ENCODE assay signal across 1 cellular context in the genomic region with DNA sequence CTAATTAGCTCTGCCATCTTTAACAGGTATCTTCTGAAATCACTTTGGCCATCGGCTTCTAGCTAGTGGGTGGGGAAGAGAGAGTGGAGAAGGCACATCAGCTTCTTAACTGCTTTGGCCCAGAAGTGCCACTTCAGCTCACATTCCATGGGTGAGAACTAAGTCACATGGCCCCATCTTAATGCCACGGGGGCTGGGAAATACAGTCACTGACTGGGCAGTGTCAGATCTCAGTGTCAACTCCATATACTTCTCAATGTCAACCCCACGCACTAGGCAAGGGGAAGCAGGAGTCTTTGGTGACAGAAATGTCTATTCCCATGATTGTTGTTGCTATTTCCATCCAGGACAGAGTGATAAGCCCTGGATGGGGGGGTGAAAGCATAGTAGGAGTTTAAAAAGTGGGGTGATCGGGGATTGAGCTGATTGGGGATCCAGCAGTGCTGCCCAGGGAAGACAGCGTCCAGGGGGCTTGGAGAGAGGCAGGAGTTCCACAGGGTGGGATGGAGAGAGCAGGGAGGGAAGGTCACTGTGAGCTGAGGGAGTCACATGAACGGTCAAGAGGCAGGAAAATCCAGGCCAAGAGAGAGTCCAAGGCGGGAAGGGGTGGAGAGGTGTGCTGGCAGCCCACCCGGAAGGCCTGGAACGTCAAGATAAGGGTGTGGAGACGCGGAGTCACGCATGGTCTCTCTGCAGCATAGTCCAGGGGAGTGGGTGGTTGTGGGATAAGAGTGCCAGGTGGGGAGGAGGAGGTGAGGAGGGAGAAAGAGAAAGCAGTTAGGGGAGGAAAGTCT.
TF ChIP-seq lines count a peak whose summit lies in the region.

No MANE protein-coding gene starts in this region.

TF ChIP-seq in K562, 482 proteins besides CTCF, POLR2A, EP300 and RAD21 (continued from another document and continues in another):
- TF ChIP-seq, protein P1, sequence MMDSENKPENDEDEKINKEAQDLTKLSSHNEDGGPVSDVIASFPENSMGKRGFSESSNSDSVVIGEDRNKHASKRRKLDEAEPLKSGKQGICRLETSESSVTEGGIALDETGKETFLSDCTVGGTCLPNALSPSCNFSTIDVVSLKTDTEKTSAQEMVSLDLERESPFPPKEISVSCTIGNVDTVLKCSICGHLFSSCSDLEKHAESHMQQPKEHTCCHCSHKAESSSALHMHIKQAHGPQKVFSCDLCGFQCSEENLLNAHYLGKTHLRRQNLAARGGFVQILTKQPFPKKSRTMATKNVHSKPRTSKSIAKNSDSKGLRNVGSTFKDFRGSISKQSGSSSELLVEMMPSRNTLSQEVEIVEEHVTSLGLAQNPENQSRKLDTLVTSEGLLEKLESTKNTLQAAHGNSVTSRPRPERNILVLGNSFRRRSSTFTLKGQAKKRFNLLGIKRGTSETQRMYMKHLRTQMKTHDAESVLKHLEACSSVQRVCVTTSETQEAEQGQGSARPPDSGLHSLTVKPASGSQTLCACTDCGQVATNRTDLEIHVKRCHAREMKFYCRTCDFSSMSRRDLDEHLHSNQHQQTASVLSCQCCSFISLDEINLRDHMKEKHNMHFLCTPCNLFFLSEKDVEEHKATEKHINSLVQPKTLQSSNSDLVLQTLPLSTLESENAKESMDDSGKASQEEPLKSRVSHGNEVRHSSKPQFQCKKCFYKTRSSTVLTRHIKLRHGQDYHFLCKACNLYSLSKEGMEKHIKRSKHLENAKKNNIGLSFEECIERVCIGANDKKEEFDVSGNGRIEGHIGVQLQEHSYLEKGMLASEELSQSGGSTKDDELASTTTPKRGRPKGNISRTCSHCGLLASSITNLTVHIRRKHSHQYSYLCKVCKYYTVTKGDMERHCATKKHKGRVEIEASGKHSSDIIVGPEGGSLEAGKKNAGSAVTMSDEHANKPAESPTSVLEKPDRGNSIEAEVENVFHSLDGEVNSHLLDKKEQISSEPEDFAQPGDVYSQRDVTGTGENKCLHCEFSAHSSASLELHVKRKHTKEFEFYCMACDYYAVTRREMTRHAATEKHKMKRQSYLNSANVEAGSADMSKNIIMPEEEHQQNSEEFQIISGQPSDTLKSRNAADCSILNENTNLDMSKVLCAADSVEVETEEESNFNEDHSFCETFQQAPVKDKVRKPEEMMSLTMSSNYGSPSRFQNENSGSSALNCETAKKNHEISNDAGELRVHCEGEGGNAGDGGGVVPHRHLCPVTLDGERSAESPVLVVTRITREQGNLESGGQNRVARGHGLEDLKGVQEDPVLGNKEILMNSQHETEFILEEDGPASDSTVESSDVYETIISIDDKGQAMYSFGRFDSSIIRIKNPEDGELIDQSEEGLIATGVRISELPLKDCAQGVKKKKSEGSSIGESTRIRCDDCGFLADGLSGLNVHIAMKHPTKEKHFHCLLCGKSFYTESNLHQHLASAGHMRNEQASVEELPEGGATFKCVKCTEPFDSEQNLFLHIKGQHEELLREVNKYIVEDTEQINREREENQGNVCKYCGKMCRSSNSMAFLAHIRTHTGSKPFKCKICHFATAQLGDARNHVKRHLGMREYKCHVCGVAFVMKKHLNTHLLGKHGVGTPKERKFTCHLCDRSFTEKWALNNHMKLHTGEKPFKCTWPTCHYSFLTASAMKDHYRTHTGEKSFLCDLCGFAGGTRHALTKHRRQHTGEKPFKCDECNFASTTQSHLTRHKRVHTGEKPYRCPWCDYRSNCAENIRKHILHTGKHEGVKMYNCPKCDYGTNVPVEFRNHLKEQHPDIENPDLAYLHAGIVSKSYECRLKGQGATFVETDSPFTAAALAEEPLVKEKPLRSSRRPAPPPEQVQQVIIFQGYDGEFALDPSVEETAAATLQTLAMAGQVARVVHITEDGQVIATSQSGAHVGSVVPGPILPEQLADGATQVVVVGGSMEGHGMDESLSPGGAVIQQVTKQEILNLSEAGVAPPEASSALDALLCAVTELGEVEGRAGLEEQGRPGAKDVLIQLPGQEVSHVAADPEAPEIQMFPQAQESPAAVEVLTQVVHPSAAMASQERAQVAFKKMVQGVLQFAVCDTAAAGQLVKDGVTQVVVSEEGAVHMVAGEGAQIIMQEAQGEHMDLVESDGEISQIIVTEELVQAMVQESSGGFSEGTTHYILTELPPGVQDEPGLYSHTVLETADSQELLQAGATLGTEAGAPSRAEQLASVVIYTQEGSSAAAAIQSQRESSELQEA (IDR thresholded peaks at IDR 0.05; ENCODE audit: low read depth): 0 out of 2 replicates have a peak, but pooled peaks have one; percentile 23
- 0 out of 2 replicates have a peak, but pooled peaks have one; percentile 38 for TF ChIP-seq ZNF766 (CRISPR knock-in tag; conservative IDR thresholded peaks at IDR 0.05)
- peak; percentile 57 to 72; a peak in 2 of 4 replicates for TF ChIP-seq ARNT (IDR thresholded peaks at IDR 0.05)
- TF ChIP-seq ARID2 (IDR thresholded peaks at IDR 0.05): 0 out of 2 replicates have a peak, but pooled peaks have one; percentile 10
- TF ChIP-seq TFAM (CRISPR knock-in tag; conservative IDR thresholded peaks at IDR 0.05): no peak
- TF ChIP-seq ELF4 (CRISPR knock-in tag; IDR thresholded peaks at IDR 0.05): peak; percentile 77; the same call in 1 of the 2 replicates
- no peak for TF ChIP-seq ZFP1 (CRISPR knock-in tag; IDR thresholded peaks at IDR 0.05)
- TF ChIP-seq ZNF140 (CRISPR knock-in tag; IDR thresholded peaks at IDR 0.05): no peak
- peak; percentile 45; the same call in 1 of the 2 replicates for TF ChIP-seq EHMT2 (IDR thresholded peaks at IDR 0.05)
- TF ChIP-seq, protein P2, sequence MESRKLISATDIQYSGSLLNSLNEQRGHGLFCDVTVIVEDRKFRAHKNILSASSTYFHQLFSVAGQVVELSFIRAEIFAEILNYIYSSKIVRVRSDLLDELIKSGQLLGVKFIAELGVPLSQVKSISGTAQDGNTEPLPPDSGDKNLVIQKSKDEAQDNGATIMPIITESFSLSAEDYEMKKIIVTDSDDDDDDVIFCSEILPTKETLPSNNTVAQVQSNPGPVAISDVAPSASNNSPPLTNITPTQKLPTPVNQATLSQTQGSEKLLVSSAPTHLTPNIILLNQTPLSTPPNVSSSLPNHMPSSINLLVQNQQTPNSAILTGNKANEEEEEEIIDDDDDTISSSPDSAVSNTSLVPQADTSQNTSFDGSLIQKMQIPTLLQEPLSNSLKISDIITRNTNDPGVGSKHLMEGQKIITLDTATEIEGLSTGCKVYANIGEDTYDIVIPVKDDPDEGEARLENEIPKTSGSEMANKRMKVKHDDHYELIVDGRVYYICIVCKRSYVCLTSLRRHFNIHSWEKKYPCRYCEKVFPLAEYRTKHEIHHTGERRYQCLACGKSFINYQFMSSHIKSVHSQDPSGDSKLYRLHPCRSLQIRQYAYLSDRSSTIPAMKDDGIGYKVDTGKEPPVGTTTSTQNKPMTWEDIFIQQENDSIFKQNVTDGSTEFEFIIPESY (CRISPR knock-in tag; IDR thresholded peaks at IDR 0.05): no peak
- TF ChIP-seq, protein P3, sequence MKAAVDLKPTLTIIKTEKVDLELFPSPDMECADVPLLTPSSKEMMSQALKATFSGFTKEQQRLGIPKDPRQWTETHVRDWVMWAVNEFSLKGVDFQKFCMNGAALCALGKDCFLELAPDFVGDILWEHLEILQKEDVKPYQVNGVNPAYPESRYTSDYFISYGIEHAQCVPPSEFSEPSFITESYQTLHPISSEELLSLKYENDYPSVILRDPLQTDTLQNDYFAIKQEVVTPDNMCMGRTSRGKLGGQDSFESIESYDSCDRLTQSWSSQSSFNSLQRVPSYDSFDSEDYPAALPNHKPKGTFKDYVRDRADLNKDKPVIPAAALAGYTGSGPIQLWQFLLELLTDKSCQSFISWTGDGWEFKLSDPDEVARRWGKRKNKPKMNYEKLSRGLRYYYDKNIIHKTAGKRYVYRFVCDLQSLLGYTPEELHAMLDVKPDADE (conservative IDR thresholded peaks at IDR 0.05; ENCODE audit: control insufficient read depth, low read depth, low read length): 0 out of 2 replicates have a peak, but pooled peaks have one; percentile 56
- TF ChIP-seq ZNF316 (IDR thresholded peaks at IDR 0.05): peak; percentile 54
- TF ChIP-seq SMARCE1 (IDR thresholded peaks at IDR 0.05): peak; percentile 93
- no peak for TF ChIP-seq ZNF274 (IDR thresholded peaks at IDR 0.05; ENCODE audit: borderline replicate concordance, low read depth, low read length)
- TF ChIP-seq ZNF121 (CRISPR knock-in tag; conservative IDR thresholded peaks at IDR 0.05): no peak
- no peak for TF ChIP-seq HNRNPH1 (optimal IDR thresholded peaks at IDR 0.05; ENCODE audit: low read depth, low read length)
- TF ChIP-seq SIRT6 (IDR thresholded peaks at IDR 0.05; ENCODE audit: low read depth, low read length): no peak
- no peak for TF ChIP-seq ZNF384 (IDR thresholded peaks at IDR 0.05; ENCODE audit: low read depth, low read length)
- peak; percentile 65; the same call in 1 of the 2 replicates for TF ChIP-seq L3MBTL2 (IDR thresholded peaks at IDR 0.05)
- peak; percentile 92 for TF ChIP-seq TCF3 (CRISPR knock-in tag; IDR thresholded peaks at IDR 0.05)
- TF ChIP-seq PCBP2 (IDR thresholded peaks at IDR 0.05; ENCODE audit: low read depth, low read length, poor library complexity, severe bottlenecking): no peak
- TF ChIP-seq EGR1 (conservative IDR thresholded peaks at IDR 0.05): peak; percentile 98
- TF ChIP-seq MYC (IDR thresholded peaks at IDR 0.05; ENCODE audit: low read depth, low read length): peak; percentile 65
- no peak for TF ChIP-seq MYC (CRISPR knock-in tag; IDR thresholded peaks at IDR 0.05; ENCODE audit: borderline replicate concordance, low read depth)
- TF ChIP-seq ZNF217 (CRISPR knock-in tag; IDR thresholded peaks at IDR 0.05): no peak
- TF ChIP-seq, protein P4, sequence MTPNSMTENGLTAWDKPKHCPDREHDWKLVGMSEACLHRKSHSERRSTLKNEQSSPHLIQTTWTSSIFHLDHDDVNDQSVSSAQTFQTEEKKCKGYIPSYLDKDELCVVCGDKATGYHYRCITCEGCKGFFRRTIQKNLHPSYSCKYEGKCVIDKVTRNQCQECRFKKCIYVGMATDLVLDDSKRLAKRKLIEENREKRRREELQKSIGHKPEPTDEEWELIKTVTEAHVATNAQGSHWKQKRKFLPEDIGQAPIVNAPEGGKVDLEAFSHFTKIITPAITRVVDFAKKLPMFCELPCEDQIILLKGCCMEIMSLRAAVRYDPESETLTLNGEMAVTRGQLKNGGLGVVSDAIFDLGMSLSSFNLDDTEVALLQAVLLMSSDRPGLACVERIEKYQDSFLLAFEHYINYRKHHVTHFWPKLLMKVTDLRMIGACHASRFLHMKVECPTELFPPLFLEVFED (CRISPR knock-in tag; conservative IDR thresholded peaks at IDR 0.05): peak; percentile 84; the same call in 1 of the 2 replicates
- 0 out of 2 replicates have a peak, but pooled peaks have one; percentile 54 for TF ChIP-seq NFATC3 (IDR thresholded peaks at IDR 0.05)
- peak; percentile 83 for TF ChIP-seq SMARCC2 (IDR thresholded peaks at IDR 0.05; ENCODE audit: low read depth)
- TF ChIP-seq ZKSCAN1 (IDR thresholded peaks at IDR 0.05; ENCODE audit: low read depth, low read length): peak; percentile 70
- TF ChIP-seq, protein P5, sequence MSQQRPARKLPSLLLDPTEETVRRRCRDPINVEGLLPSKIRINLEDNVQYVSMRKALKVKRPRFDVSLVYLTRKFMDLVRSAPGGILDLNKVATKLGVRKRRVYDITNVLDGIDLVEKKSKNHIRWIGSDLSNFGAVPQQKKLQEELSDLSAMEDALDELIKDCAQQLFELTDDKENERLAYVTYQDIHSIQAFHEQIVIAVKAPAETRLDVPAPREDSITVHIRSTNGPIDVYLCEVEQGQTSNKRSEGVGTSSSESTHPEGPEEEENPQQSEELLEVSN (IDR thresholded peaks at IDR 0.05; ENCODE audit: borderline replicate concordance in 1 of 2, extremely low read depth in 1 of 2, insufficient read depth in 1 of 2, insufficient read length in 1 of 2, low read depth in 1 of 2, low read length in 1 of 2, poor library complexity in 1 of 2, severe bottlenecking in 1 of 2): peak; percentile 77 to 88
- TF ChIP-seq RFX1 (IDR thresholded peaks at IDR 0.05): no peak
- TF ChIP-seq, protein P6, sequence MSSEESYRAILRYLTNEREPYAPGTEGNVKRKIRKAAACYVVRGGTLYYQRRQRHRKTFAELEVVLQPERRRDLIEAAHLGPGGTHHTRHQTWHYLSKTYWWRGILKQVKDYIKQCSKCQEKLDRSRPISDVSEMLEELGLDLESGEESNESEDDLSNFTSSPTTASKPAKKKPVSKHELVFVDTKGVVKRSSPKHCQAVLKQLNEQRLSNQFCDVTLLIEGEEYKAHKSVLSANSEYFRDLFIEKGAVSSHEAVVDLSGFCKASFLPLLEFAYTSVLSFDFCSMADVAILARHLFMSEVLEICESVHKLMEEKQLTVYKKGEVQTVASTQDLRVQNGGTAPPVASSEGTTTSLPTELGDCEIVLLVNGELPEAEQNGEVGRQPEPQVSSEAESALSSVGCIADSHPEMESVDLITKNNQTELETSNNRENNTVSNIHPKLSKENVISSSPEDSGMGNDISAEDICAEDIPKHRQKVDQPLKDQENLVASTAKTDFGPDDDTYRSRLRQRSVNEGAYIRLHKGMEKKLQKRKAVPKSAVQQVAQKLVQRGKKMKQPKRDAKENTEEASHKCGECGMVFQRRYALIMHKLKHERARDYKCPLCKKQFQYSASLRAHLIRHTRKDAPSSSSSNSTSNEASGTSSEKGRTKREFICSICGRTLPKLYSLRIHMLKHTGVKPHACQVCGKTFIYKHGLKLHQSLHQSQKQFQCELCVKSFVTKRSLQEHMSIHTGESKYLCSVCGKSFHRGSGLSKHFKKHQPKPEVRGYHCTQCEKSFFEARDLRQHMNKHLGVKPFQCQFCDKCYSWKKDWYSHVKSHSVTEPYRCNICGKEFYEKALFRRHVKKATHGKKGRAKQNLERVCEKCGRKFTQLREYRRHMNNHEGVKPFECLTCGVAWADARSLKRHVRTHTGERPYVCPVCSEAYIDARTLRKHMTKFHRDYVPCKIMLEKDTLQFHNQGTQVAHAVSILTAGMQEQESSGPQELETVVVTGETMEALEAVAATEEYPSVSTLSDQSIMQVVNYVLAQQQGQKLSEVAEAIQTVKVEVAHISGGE (CRISPR knock-in tag; IDR thresholded peaks at IDR 0.05): peak in 1 of 3 experiments; percentile 49; a peak in 1 of 6 replicates
- TF ChIP-seq, protein P7, sequence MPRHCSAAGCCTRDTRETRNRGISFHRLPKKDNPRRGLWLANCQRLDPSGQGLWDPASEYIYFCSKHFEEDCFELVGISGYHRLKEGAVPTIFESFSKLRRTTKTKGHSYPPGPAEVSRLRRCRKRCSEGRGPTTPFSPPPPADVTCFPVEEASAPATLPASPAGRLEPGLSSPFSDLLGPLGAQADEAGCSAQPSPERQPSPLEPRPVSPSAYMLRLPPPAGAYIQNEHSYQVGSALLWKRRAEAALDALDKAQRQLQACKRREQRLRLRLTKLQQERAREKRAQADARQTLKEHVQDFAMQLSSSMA (CRISPR knock-in tag; IDR thresholded peaks at IDR 0.05): no peak
- TF ChIP-seq ZEB2 (IDR thresholded peaks at IDR 0.05): peak; percentile 95
- TF ChIP-seq HIVEP1 (CRISPR knock-in tag; IDR thresholded peaks at IDR 0.05): no peak
- TF ChIP-seq TRIM24 (IDR thresholded peaks at IDR 0.05): peak; percentile 90 to 94
- TF ChIP-seq GATA2 (CRISPR knock-in tag; IDR thresholded peaks at IDR 0.05): peak; percentile 54
- TF ChIP-seq ZBTB7A (IDR thresholded peaks at IDR 0.05; ENCODE audit: borderline replicate concordance, control insufficient read depth, low read depth, low read length): peak; percentile 94
- TF ChIP-seq TBL1XR1 (IDR thresholded peaks at IDR 0.05; ENCODE audit: low read length in 2 of 2): peak in 1 of 2 experiments; percentile 58; a peak in 2 of 4 replicates
